24 cellular contexts compared by ENCODE assay signal in genomic region chr11:83454674-83455073, GRCh38.
"Had no signal": no experiment of that assay in that cellular context is flagged by ENCODE, and none has a peak within 500 bp of the region (broad histone marks: within the 10 kb centered on the region; RNA-seq: fewer than 3 reads in every experiment).

No MANE protein-coding gene starts in this region.

- H3K36me3 Mint-ChIP-seq: mesothelial cell of epicardium; naive B cell; naive thymus-derived CD8-positive, alpha-beta T cell had no signal

- H3K4me3 Mint-ChIP-seq: mesothelial cell of epicardium; naive thymus-derived CD8-positive, alpha-beta T cell had no signal

- DNase-seq: dermis blood vessel endothelial cell; dorsolateral prefrontal cortex; effector CD4-positive, alpha-beta T cell; effector memory CD4-positive, alpha-beta T cell; erythroblast; esophagus squamous epithelium; foreskin fibroblast; foreskin melanocyte; gastrocnemius medialis; glutamatergic neuron; heart right ventricle; hippocampal formation; left cardiac atrium; left lung; left ventricle myocardium superior; lower lobe of right lung; mesenchymal stem cell; mucosa of descending colon; naive B cell; naive thymus-derived CD8-positive, alpha-beta T cell had no signal

- ATAC-seq: esophagus mucosa; gastrocnemius medialis; heart right ventricle; left cardiac atrium; left lung; left ventricle myocardium superior; lower lobe of right lung; mucosa of descending colon; naive thymus-derived CD8-positive, alpha-beta T cell had no signal

- H3K27ac Mint-ChIP-seq: mesothelial cell of epicardium; naive B cell; naive thymus-derived CD8-positive, alpha-beta T cell had no signal

- H3K4me1 Mint-ChIP-seq: naive B cell; naive thymus-derived CD8-positive, alpha-beta T cell had no signal

- H3K9me3 Mint-ChIP-seq: mesothelial cell of epicardium had no signal

- FAIRE-seq: islet of Langerhans, keratinocyte had no signal
